9 cellular contexts compared by ENCODE assay signal in genomic region chr18:57666818-57667497, GRCh38. TPM values are rescaled to one million over a fixed set of nuclear protein-coding genes. Genes with fewer than 3 reads are reported as not detected.
A peak's percentile ranks its signal among the peaks of the same experiment; 100 is the strongest.
DNase-seq lines count a peak whose midpoint lies in the region; ATAC-seq and TF ChIP-seq lines count a peak whose summit lies in the region.
"Had no signal": no experiment of that assay in that cellular context is flagged by ENCODE, and none has a peak within 500 bp of the region (broad histone marks: within the 10 kb centered on the region; RNA-seq: fewer than 3 reads in every experiment).

No MANE protein-coding gene starts in this region.

- H3K4me3 ChIP-seq in foreskin fibroblast (ENCODE audit: low read depth in 1 of 2, low read length in 2 of 2), result no peak overlapping the region

- intact Hi-C loops in sciatic nerve (cut with DNase I) (no loop called here), posterior cingulate gyrus (cut with DNase I) (loop anchor here (10.0 kb wide), 1 partner anchor 138 kb away; the partner anchor contains the start of gene ATP8B1)

- no peak for TF ChIP-seq CTCF in foreskin fibroblast (IDR thresholded peaks at IDR 0.05; ENCODE audit: low read depth, low read length)

- DNase-seq in GM04503 (ENCODE audit: low read depth) (peak; percentile 57), SKM-1 (lab: John Stamatoyannopoulos, UW; ENCODE audit: unreplicated experiment) (peak; percentile 96), foreskin fibroblast (peak; percentile 84 to 90), sciatic nerve (ENCODE audit: low spot score) (no peak), posterior cingulate gyrus (no peak), NCI-H1436 treated with DMSO at 0.1 percent for 48 hours (lab: John Stamatoyannopoulos, UW) (no peak), NCI-H2029 treated with DMSO at 0.1 percent for 48 hours (lab: John Stamatoyannopoulos, UW) (no peak)
- no peak for DNase-seq in activated T-cell treated with anti-CD3 and anti-CD28 coated beads, Interleukin-2, amount 50 U/mL, for 1 hour
- DNase-seq: activated naive CD4-positive, alpha-beta T cell had no signal

- peak; percentile 96 for ATAC-seq in sciatic nerve

RNA-seq across cellular contexts. Expression of gene NARS1, which starts 45.3 kb away (rescaled TPM):
- total RNA-seq in sciatic nerve, result 58.7 TPM

Comparison
In these comparisons a context has a peak if more than half of its experiments do, and no peak if none do; other contexts are left out.
1. DNase-seq: peak in GM04503 (single experiment), SKM-1 (single experiment) and foreskin fibroblast (2 of 2); none in sciatic nerve (single experiment), posterior cingulate gyrus (0 of 10), NCI-H1436 treated with DMSO at 0.1 percent for 48 hours (single experiment), activated T-cell treated with anti-CD3 and anti-CD28 coated beads, Interleukin-2, amount 50 U/mL, for 1 hour (single experiment) and NCI-H2029 treated with DMSO at 0.1 percent for 48 hours (single experiment).